Comparison of ENCODE assay signal across 20 cellular contexts in genomic region chr6:169564453-169565240, GRCh38.
DNase-seq lines count a peak whose midpoint lies in the region; ATAC-seq and TF ChIP-seq lines count a peak whose summit lies in the region.
"Had no signal": no experiment of that assay in that cellular context is flagged by ENCODE, and none has a peak within 500 bp of the region (broad histone marks: within the 10 kb centered on the region; RNA-seq: fewer than 3 reads in every experiment).

No MANE protein-coding gene starts in this region.

- no TSS peak for BruUV-seq in Panc1 (replicated peaks; lab: Mats Ljungman, UMichigan)

- H3K4me3 ChIP-seq in Panc1 (ENCODE audit: low read depth in 2 of 2, low read length in 2 of 2) = no peak overlapping the region
- H3K4me3 ChIP-seq in upper lobe of right lung = no peak overlapping the region
- no peak overlapping the region for H3K4me3 ChIP-seq in effector memory CD4-positive, alpha-beta T cell (ENCODE audit: insufficient read depth, low read depth, low read length, poor library complexity, severe bottlenecking)
- H3K4me3 ChIP-seq: A549; BLaER1 treated with 17β-estradiol and CSF1 and Interleukin-3, amounts not matched to agents 10 nM and 100 nM; HAP-1; SK-N-MC had no signal

- H3K9me3 Mint-ChIP-seq in stimulated activated naive CD8-positive, alpha-beta T cell treated with anti-CD3 and anti-CD28 coated beads, Interleukin-15, amount 100 ng/mL, for 72 hours = peaks cover 0 to 14% of the 10 kb centered on the region in 2 donors

- no peak overlapping the region for H3K27ac ChIP-seq in Panc1 (ENCODE audit: low read length)
- H3K27ac ChIP-seq in foreskin keratinocyte = no peak overlapping the region
- no peak overlapping the region for H3K27ac ChIP-seq in upper lobe of right lung
- H3K27ac ChIP-seq in effector memory CD4-positive, alpha-beta T cell (ENCODE audit: insufficient read depth, low read length, poor library complexity, severe bottlenecking) = no peak overlapping the region
- H3K27ac ChIP-seq: A549; BLaER1 treated with 17β-estradiol and CSF1 and Interleukin-3, amounts not matched to agents 10 nM and 100 nM; KMS-11; SK-N-MC had no signal

- H3K27me3 Mint-ChIP-seq in stimulated activated naive CD8-positive, alpha-beta T cell treated with anti-CD3 and anti-CD28 coated beads, Interleukin-15, amount 100 ng/mL, for 72 hours = peaks cover 49% of the 10 kb centered on the region

- H3K27me3 ChIP-seq in Panc1 (ENCODE audit: control insufficient read depth, insufficient read depth, low read length) (no peaks in the 10 kb centered on the region), foreskin keratinocyte (no peaks in the 10 kb centered on the region), upper lobe of right lung (no peaks in the 10 kb centered on the region)
- no peaks in the 10 kb centered on the region for H3K27me3 ChIP-seq in effector memory CD4-positive, alpha-beta T cell (replicated peaks; ENCODE audit: control insufficient read depth, insufficient read depth, low read length, poor library complexity, severe bottlenecking)
- H3K27me3 ChIP-seq: BLaER1 treated with 17β-estradiol and CSF1 and Interleukin-3, amounts not matched to agents 10 nM and 100 nM had no signal

- POLR2A ChIA-PET in Panc1 (lab: Charles Lee) = no interaction called here

- peak; percentile 35 for ATAC-seq in stimulated activated naive CD8-positive, alpha-beta T cell treated with anti-CD3 and anti-CD28 coated beads, Interleukin-15, amount 100 ng/mL, for 72 hours
- ATAC-seq in stimulated activated naive CD8-positive, alpha-beta T cell treated with anti-CD3 and anti-CD28 coated beads, Interleukin-15, Interleukin-2, amounts not matched to agents 100 U/mL and 50 U/mL, for 24 hours = no peak
- peak; percentile 43; the same call in 1 of the 2 replicates for ATAC-seq in Panc1
- ATAC-seq in foreskin keratinocyte = no peak
- peak; percentile 25 for ATAC-seq in upper lobe of right lung
- no peak for ATAC-seq in omental fat pad (ENCODE audit: low FRiP score)
- no peak for ATAC-seq in HG03280 (IDR thresholded peaks at IDR 0.05; ENCODE audit: unreplicated experiment)
- ATAC-seq: A549 had no signal

- no peak for DNase-seq in stimulated activated naive CD8-positive, alpha-beta T cell treated with anti-CD3 and anti-CD28 coated beads, Interleukin-15, amount 100 ng/mL, for 72 hours
- DNase-seq in stimulated activated naive CD8-positive, alpha-beta T cell treated with anti-CD3 and anti-CD28 coated beads, Interleukin-15, Interleukin-2, amounts not matched to agents 100 U/mL and 50 U/mL, for 24 hours = no peak
- DNase-seq in Panc1 (ENCODE audit: low read depth, low spot score) = no peak
- no peak for DNase-seq in foreskin keratinocyte
- DNase-seq in upper lobe of right lung = no peak
- no peak for DNase-seq in omental fat pad (ENCODE audit: low spot score)
- no peak for DNase-seq in effector memory CD4-positive, alpha-beta T cell
- DNase-seq: CD8-positive, alpha-beta memory T cell; GDM1; NCI-H1092; NCI-H146; NCI-H2081 treated with DMSO at 0.1 percent for 48 hours; NCI-H524; Right ventricle myocardium superior had no signal

- in situ Hi-C loops in Panc1 (cut with HindIII; ENCODE audit: low pct_unique_long_range_greater_than_20kb, low sequenced_read_pairs) = no loop called here

- H3K4me3 Mint-ChIP-seq in stimulated activated naive CD8-positive, alpha-beta T cell treated with anti-CD3 and anti-CD28 coated beads, Interleukin-15, amount 100 ng/mL, for 72 hours = no peak overlapping the region
- H3K4me3 Mint-ChIP-seq: CD8-positive, alpha-beta memory T cell had no signal

- TF ChIP-seq CTCF in Panc1 (IDR thresholded peaks at IDR 0.05) = no peak
- TF ChIP-seq CTCF in foreskin keratinocyte (conservative IDR thresholded peaks at IDR 0.05) = peak; percentile 19
- no peak for TF ChIP-seq CTCF in upper lobe of right lung (IDR thresholded peaks at IDR 0.05)
- TF ChIP-seq CTCF in omental fat pad (IDR thresholded peaks at IDR 0.05) = no peak

- H3K36me3 ChIP-seq in Panc1 (ENCODE audit: control insufficient read depth, insufficient read depth, low read length) (no peaks in the 10 kb centered on the region), upper lobe of right lung (no peaks in the 10 kb centered on the region)
- H3K36me3 ChIP-seq in effector memory CD4-positive, alpha-beta T cell (ENCODE audit: control insufficient read depth, insufficient read depth, low read length) = no peaks in the 10 kb centered on the region
- H3K36me3 ChIP-seq: HAP-1 had no signal

- CTCF ChIA-PET in Panc1 (lab: Charles Lee) = no interaction called here

- intact Hi-C loops in Panc1 (cut with micrococcal nuclease; ENCODE audit: unreplicated experiment) = no loop called here
- intact Hi-C loops in upper lobe of right lung (cut with DNase I) = no loop called here

- H3K27ac Mint-ChIP-seq in stimulated activated naive CD8-positive, alpha-beta T cell treated with anti-CD3 and anti-CD28 coated beads, Interleukin-15, amount 100 ng/mL, for 72 hours = no peak overlapping the region
- H3K27ac Mint-ChIP-seq: CD8-positive, alpha-beta memory T cell had no signal

- no peaks in the 10 kb centered on the region for H3K4me1 ChIP-seq in Panc1 (ENCODE audit: control insufficient read depth, insufficient read depth, low read length)
- no peaks in the 10 kb centered on the region for H3K4me1 ChIP-seq in foreskin keratinocyte
- no peaks in the 10 kb centered on the region for H3K4me1 ChIP-seq in upper lobe of right lung
- H3K4me1 ChIP-seq in effector memory CD4-positive, alpha-beta T cell (ENCODE audit: control insufficient read depth, insufficient read depth, low read length, poor library complexity, severe bottlenecking) = no peaks in the 10 kb centered on the region
- H3K4me1 ChIP-seq: A549, HAP-1 had no signal

- H3K4me1 Mint-ChIP-seq in stimulated activated naive CD8-positive, alpha-beta T cell treated with anti-CD3 and anti-CD28 coated beads, Interleukin-15, amount 100 ng/mL, for 72 hours = peaks cover 20% of the 10 kb centered on the region

- H3K9me3 ChIP-seq in Panc1 (ENCODE audit: control insufficient read depth, insufficient read depth, low read depth, low read length) = peaks cover 6% of the 10 kb centered on the region; the same call in 1 of the 2 replicates
- no peaks in the 10 kb centered on the region for H3K9me3 ChIP-seq in upper lobe of right lung
- H3K9me3 ChIP-seq in effector memory CD4-positive, alpha-beta T cell (ENCODE audit: control insufficient read depth, low read length) = no peaks in the 10 kb centered on the region
- H3K9me3 ChIP-seq: A549, HAP-1 had no signal

Comparison
In these comparisons a context has a peak if more than half of its experiments do, and no peak if none do; other contexts are left out.
1. ATAC-seq: peak in stimulated activated naive CD8-positive, alpha-beta T cell treated with anti-CD3 and anti-CD28 coated beads, Interleukin-15, amount 100 ng/mL, for 72 hours (single experiment), Panc1 (single experiment) and upper lobe of right lung (single experiment); none in stimulated activated naive CD8-positive, alpha-beta T cell treated with anti-CD3 and anti-CD28 coated beads, Interleukin-15, Interleukin-2, amounts not matched to agents 100 U/mL and 50 U/mL, for 24 hours (single experiment), foreskin keratinocyte (single experiment), omental fat pad (single experiment) and HG03280 (single experiment).